ENCODE assay signal across 8 cellular contexts in the genomic region with DNA sequence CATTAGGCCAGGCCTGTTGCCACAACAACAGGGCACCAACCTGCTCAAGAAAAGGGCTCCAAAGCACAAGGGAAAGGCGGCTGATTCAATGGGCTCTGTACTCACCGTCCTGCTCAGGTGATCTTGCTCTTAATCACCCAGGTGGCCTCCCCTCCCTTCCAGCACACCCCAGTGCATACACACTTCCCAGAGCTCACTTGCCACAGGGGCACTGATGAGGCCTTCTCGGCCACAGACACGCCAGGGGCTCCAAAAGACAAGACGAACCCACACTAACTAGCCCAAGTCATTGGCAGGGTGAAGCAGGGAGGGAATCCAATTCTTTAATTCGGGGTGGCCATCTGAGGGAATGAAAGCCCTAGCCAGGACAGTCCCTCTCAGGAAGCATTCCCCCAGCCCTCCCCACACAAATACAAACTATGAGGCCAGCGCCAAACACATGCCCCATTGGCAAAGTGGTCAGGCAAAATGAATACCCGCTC. TPM values are rescaled to one million over a fixed set of nuclear protein-coding genes. Genes with fewer than 3 reads are reported as not detected.
DNase-seq lines count a peak whose midpoint lies in the region; ATAC-seq, FAIRE-seq and TF ChIP-seq lines count a peak whose summit lies in the region.

No MANE protein-coding gene starts in this region.

- no peak for FAIRE-seq in astrocyte (lab: Jason Lieb, UNC)

- intact Hi-C loops in left lung (cut with DNase I), result no loop called here

- H3K27ac ChIP-seq in astrocyte (ENCODE audit: low read depth, low read length) (no peak overlapping the region), left lung (peak overlapping the region; percentile 81 to 83)

- no peaks in the 10 kb centered on the region for H3K9me3 Mint-ChIP-seq in T-helper 1 cell treated with Interleukin-12 subunit alpha and Interleukin-12 subunit beta and Interleukin-4 antibody, amounts not matched to agents 30 μg/mL and 1 μg/mL, for 36 hours
- no peaks in the 10 kb centered on the region for H3K9me3 Mint-ChIP-seq in astrocyte (ENCODE audit: unreplicated experiment)

- H3K4me3 ChIP-seq in astrocyte (ENCODE audit: insufficient read depth, low read depth, low read length), result no peak overlapping the region
- peak overlapping the region; percentile 51 to 55 for H3K4me3 ChIP-seq in left lung

- DNase-seq in T-helper 1 cell (no peak), astrocyte (ENCODE audit: low read depth) (no peak), left lung (peak in 1 of 2 donors; percentile 37), superior temporal gyrus (ENCODE audit: extremely low spot score) (peak; percentile 25), cortex of kidney (lab: John Stamatoyannopoulos, UW) (no peak)

- H3K79me2 ChIP-seq in astrocyte (ENCODE audit: insufficient read depth, low read length), result no peaks in the 10 kb centered on the region

- peaks cover 21% of the 10 kb centered on the region for H4K20me1 ChIP-seq in astrocyte (ENCODE audit: insufficient read depth, low read length)

- TF ChIP-seq CTCF in astrocyte (IDR thresholded peaks at IDR 0.05; ENCODE audit: insufficient read depth, low read depth, low read length), result no peak
- TF ChIP-seq CTCF in left lung (IDR thresholded peaks at IDR 0.05), result no peak

- H3K4me3 Mint-ChIP-seq in T-helper 1 cell treated with Interleukin-12 subunit alpha and Interleukin-12 subunit beta and Interleukin-4 antibody, amounts not matched to agents 30 μg/mL and 1 μg/mL, for 36 hours, result peak overlapping the region; percentile 48
- peak overlapping the region; percentile 84 for H3K4me3 Mint-ChIP-seq in astrocyte (ENCODE audit: unreplicated experiment)

- peaks cover 31% of the 10 kb centered on the region for H3K4me1 Mint-ChIP-seq in T-helper 1 cell treated with Interleukin-12 subunit alpha and Interleukin-12 subunit beta and Interleukin-4 antibody, amounts not matched to agents 30 μg/mL and 1 μg/mL, for 36 hours (ENCODE audit: low read depth)
- peaks cover 15% of the 10 kb centered on the region for H3K4me1 Mint-ChIP-seq in astrocyte (ENCODE audit: low read depth, unreplicated experiment)

- peak overlapping the region; percentile 43 for H3K9ac ChIP-seq in astrocyte (ENCODE audit: low read length)

- H3K36me3 Mint-ChIP-seq in T-helper 1 cell treated with Interleukin-12 subunit alpha and Interleukin-12 subunit beta and Interleukin-4 antibody, amounts not matched to agents 30 μg/mL and 1 μg/mL, for 36 hours (ENCODE audit: low read depth), result no peaks in the 10 kb centered on the region
- H3K36me3 Mint-ChIP-seq in astrocyte (ENCODE audit: low read depth, unreplicated experiment), result no peaks in the 10 kb centered on the region

- H3K27me3 Mint-ChIP-seq in T-helper 1 cell treated with Interleukin-12 subunit alpha and Interleukin-12 subunit beta and Interleukin-4 antibody, amounts not matched to agents 30 μg/mL and 1 μg/mL, for 36 hours (ENCODE audit: low read depth), result peaks cover 18% of the 10 kb centered on the region
- H3K27me3 Mint-ChIP-seq in astrocyte (ENCODE audit: low read depth, unreplicated experiment), result no peaks in the 10 kb centered on the region

- no peaks in the 10 kb centered on the region for H3K27me3 ChIP-seq in astrocyte (ENCODE audit: insufficient read depth, low read length)
- peaks cover 0 to 14% of the 10 kb centered on the region in 2 donors for H3K27me3 ChIP-seq in left lung

- no peak overlapping the region for H3K27ac Mint-ChIP-seq in T-helper 1 cell treated with Interleukin-12 subunit alpha and Interleukin-12 subunit beta and Interleukin-4 antibody, amounts not matched to agents 30 μg/mL and 1 μg/mL, for 36 hours
- H3K27ac Mint-ChIP-seq in astrocyte (ENCODE audit: unreplicated experiment), result peak overlapping the region; percentile 34

- H2AFZ ChIP-seq in astrocyte (ENCODE audit: low read depth, low read length), result no peak overlapping the region

- ATAC-seq in left lung, result peak; percentile 39
- no peak for ATAC-seq in HG03025 (IDR thresholded peaks at IDR 0.05; ENCODE audit: low FRiP score, unreplicated experiment)
- ATAC-seq in HG03196 (IDR thresholded peaks at IDR 0.05; ENCODE audit: unreplicated experiment), result no peak

- H3K4me2 ChIP-seq in astrocyte (ENCODE audit: low read length), result peak overlapping the region; percentile 83

- H3K4me1 ChIP-seq in astrocyte (ENCODE audit: insufficient read depth, low read length) (peaks cover 18% of the 10 kb centered on the region), left lung (peaks cover 36 to 60% of the 10 kb centered on the region in 2 donors)

- H3K9me3 ChIP-seq in astrocyte (ENCODE audit: insufficient read depth, low read depth, low read length) (no peaks in the 10 kb centered on the region), left lung (no peaks in the 10 kb centered on the region)

- no peaks in the 10 kb centered on the region for H3K36me3 ChIP-seq in astrocyte (ENCODE audit: insufficient read depth, low read length)
- no peaks in the 10 kb centered on the region for H3K36me3 ChIP-seq in left lung

RNA-seq across cellular contexts. Expression of gene MYO18A, which starts 1.4 kb away (rescaled TPM):
- total RNA-seq in astrocyte, result 35.5 and 45.9 TPM in 2 replicates
- 10 to 100 TPM; 55.9 to 58.3 TPM for total RNA-seq in left lung
